32 cellular contexts compared by ENCODE assay signal in the genomic region with DNA sequence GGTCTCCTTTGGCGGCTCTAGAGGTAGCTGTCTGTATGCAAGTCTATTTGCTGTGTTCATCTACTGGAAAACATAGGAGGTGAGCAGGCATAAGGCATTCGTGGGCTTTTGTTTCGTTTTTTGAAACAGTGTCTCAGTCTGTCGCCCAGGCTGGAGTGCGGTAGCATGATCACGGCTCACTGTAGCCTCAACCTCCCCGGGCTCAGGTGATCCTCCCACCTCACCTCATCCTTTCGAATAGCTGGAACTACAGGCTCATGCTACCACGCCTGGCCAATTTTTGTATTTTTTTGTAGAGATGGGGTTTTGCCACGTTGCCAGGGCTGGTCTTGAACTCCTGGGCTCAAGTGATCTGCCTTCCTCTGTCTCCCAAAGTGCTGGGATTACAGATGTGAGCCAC. TPM values are rescaled to one million over a fixed set of nuclear protein-coding genes. Genes with fewer than 3 reads are reported as not detected.
DNase-seq lines count a peak whose midpoint lies in the region; ATAC-seq and TF ChIP-seq lines count a peak whose summit lies in the region.
"Had no signal": no experiment of that assay in that cellular context is flagged by ENCODE, and none has a peak within 500 bp of the region (broad histone marks: within the 10 kb centered on the region; RNA-seq: fewer than 3 reads in every experiment).

No MANE protein-coding gene starts in this region.

- H3K27ac Mint-ChIP-seq in endothelial cell (ENCODE audit: unreplicated experiment), result peak overlapping the region; percentile 94
- H3K27ac Mint-ChIP-seq in nephron, result peak overlapping the region; percentile 23 to 88 (median 78)
- no peak overlapping the region for H3K27ac Mint-ChIP-seq in WTC11
- no peak overlapping the region for H3K27ac Mint-ChIP-seq in chondrocyte (ENCODE audit: unreplicated experiment)
- H3K27ac Mint-ChIP-seq: activated CD8-positive, alpha-beta T cell treated with anti-CD3 and anti-CD28 coated beads, Interleukin-2, amount 10 ng/mL, durations not matched to agents 7 days and 5 days; activated naive CD4-positive, alpha-beta T cell treated with anti-CD3 and anti-CD28 coated beads, Interleukin-2, amount 10 ng/mL, durations not matched to agents 7 days and 5 days; activated T-helper 17 cell treated with anti-CD3 and anti-CD28 coated beads, Interleukin-2, amount 50 U/mL, for 72 hours; effector memory CD8-positive, alpha-beta T cell; memory B cell had no signal

- no peak for DNase-seq in right cardiac atrium
- no peak for DNase-seq in heart left ventricle
- DNase-seq in endothelial cell (ENCODE audit: low spot score), result no peak
- no peak for DNase-seq in WTC11 (ENCODE audit: low spot score)
- no peak for DNase-seq in chondrocyte (ENCODE audit: low spot score)
- DNase-seq in Peyer's patch, result no peak
- DNase-seq: activated CD4-positive, alpha-beta T cell treated with anti-CD3 and anti-CD28 coated beads for 4 hours; activated CD8-positive, alpha-beta T cell treated with anti-CD3 and anti-CD28 coated beads, Interleukin-2, amount 10 ng/mL, durations not matched to agents 7 days and 5 days; activated naive CD4-positive, alpha-beta T cell treated with anti-CD3 and anti-CD28 coated beads, Interleukin-2, amount 10 ng/mL, durations not matched to agents 7 days and 5 days; amygdala; CD8-positive, alpha-beta memory T cell; colonic mucosa; effector memory CD8-positive, alpha-beta T cell; foreskin melanocyte; GOT3; NCI-H1092 treated with DMSO at 0.1 percent for 48 hours; NCI-H187; NCI-H446 treated with DMSO at 0.1 percent for 48 hours; NCI-H774; posterior cingulate gyrus; sigmoid colon; stimulated activated CD4-positive, alpha-beta T cell treated with anti-CD3 and anti-CD28 coated beads, Interleukin-12 subunit alpha, Interleukin-12 subunit beta, amount 100 ng/mL, for 4 hours; stimulated activated CD4-positive, alpha-beta T cell treated with anti-CD3 and anti-CD28 coated beads, Interleukin-4, amount 100 ng/mL, for 24 hours; T1000; transverse colon had no signal

- POLR2A ChIA-PET in WTC11 (lab: Charles Lee), result no interaction called here

- H3K4me1 Mint-ChIP-seq in endothelial cell (ENCODE audit: unreplicated experiment) (peaks cover 76% of the 10 kb centered on the region), nephron (peaks cover 41% of the 10 kb centered on the region), WTC11 (peaks cover 13% of the 10 kb centered on the region), chondrocyte (ENCODE audit: low read depth) (peaks cover 23% of the 10 kb centered on the region)
- H3K4me1 Mint-ChIP-seq: activated naive CD4-positive, alpha-beta T cell treated with anti-CD3 and anti-CD28 coated beads, Interleukin-2, amount 10 ng/mL, durations not matched to agents 7 days and 5 days; activated T-helper 17 cell treated with anti-CD3 and anti-CD28 coated beads, Interleukin-2, amount 50 U/mL, for 72 hours; CD8-positive, alpha-beta memory T cell; memory B cell had no signal

- H3K36me3 Mint-ChIP-seq in endothelial cell (ENCODE audit: low read depth, unreplicated experiment), result peaks cover 23% of the 10 kb centered on the region
- no peaks in the 10 kb centered on the region for H3K36me3 Mint-ChIP-seq in nephron (ENCODE audit: low read depth)
- no peaks in the 10 kb centered on the region for H3K36me3 Mint-ChIP-seq in WTC11
- no peaks in the 10 kb centered on the region for H3K36me3 Mint-ChIP-seq in chondrocyte (ENCODE audit: low read depth)
- H3K36me3 Mint-ChIP-seq: activated naive CD4-positive, alpha-beta T cell treated with anti-CD3 and anti-CD28 coated beads, Interleukin-2, amount 10 ng/mL, durations not matched to agents 7 days and 5 days had no signal

- no peak for TF ChIP-seq CTCF in heart left ventricle (IDR thresholded peaks at IDR 0.05)
- TF ChIP-seq CTCF in endothelial cell (IDR thresholded peaks at IDR 0.05; ENCODE audit: unreplicated experiment), result no peak
- no peak for TF ChIP-seq CTCF in nephron (IDR thresholded peaks at IDR 0.05; ENCODE audit: unreplicated experiment in 3 of 3)
- TF ChIP-seq CTCF in WTC11 (IDR thresholded peaks at IDR 0.05), result no peak
- no peak for TF ChIP-seq CTCF in chondrocyte (IDR thresholded peaks at IDR 0.05)
- no peak for TF ChIP-seq CTCF in Peyer's patch (IDR thresholded peaks at IDR 0.05)

- CTCF ChIA-PET in WTC11 (lab: Charles Lee), result interaction anchor here (0.6 to 1.1 kb wide), 4 partner anchors 28 to 48 kb away, joined by 3 to 4 read pairs (median 3); no protein-coding TSS in a partner anchor

- H3K4me1 ChIP-seq in right cardiac atrium (ENCODE audit: control insufficient read depth, insufficient read depth, low read length), result peaks cover 22% of the 10 kb centered on the region
- H3K4me1 ChIP-seq in heart left ventricle, result peaks cover 0 to 95% (median 20%) of the 10 kb centered on the region in 12 donors
- H3K4me1 ChIP-seq in Peyer's patch, result peaks cover 0 to 12% (median 0%) of the 10 kb centered on the region in 4 donors
- H3K4me1 ChIP-seq: SJSA1 had no signal

- peaks cover 3% of the 10 kb centered on the region for H3K27me3 Mint-ChIP-seq in endothelial cell (ENCODE audit: unreplicated experiment)
- H3K27me3 Mint-ChIP-seq in nephron (ENCODE audit: low read depth), result peaks cover 20% of the 10 kb centered on the region
- no peaks in the 10 kb centered on the region for H3K27me3 Mint-ChIP-seq in WTC11 (ENCODE audit: low read depth)
- peaks cover 8% of the 10 kb centered on the region for H3K27me3 Mint-ChIP-seq in chondrocyte (ENCODE audit: low read depth)
- H3K27me3 Mint-ChIP-seq: activated naive CD4-positive, alpha-beta T cell treated with anti-CD3 and anti-CD28 coated beads, Interleukin-2, amount 10 ng/mL, durations not matched to agents 7 days and 5 days; activated T-helper 17 cell treated with anti-CD3 and anti-CD28 coated beads, Interleukin-2, amount 50 U/mL, for 72 hours; memory B cell had no signal

- H3K9me3 ChIP-seq in right cardiac atrium (ENCODE audit: control insufficient read depth, low read length), result no peaks in the 10 kb centered on the region
- H3K9me3 ChIP-seq in heart left ventricle, result no peaks in the 10 kb centered on the region
- H3K9me3 ChIP-seq in Peyer's patch, result no peaks in the 10 kb centered on the region
- H3K9me3 ChIP-seq: colonic mucosa, sigmoid colon, SJSA1, transverse colon had no signal

- H3K4me3 ChIP-seq in right cardiac atrium (ENCODE audit: low read length), result peak overlapping the region; percentile 7
- peak overlapping the region in 6 of 12 donors; percentile 13 to 45 (median 27) for H3K4me3 ChIP-seq in heart left ventricle
- no peak overlapping the region for H3K4me3 ChIP-seq in Peyer's patch
- H3K4me3 ChIP-seq: A549, colonic mucosa, sigmoid colon, SJSA1, transverse colon had no signal

- H3K36me3 ChIP-seq in heart left ventricle, result no peaks in the 10 kb centered on the region
- H3K36me3 ChIP-seq in Peyer's patch, result peaks cover 0 to 4% (median 0%) of the 10 kb centered on the region in 3 donors
- H3K36me3 ChIP-seq: colonic mucosa, sigmoid colon, SJSA1, transverse colon had no signal

- intact Hi-C loops in right cardiac atrium (cut with DNase I), result no loop called here
- intact Hi-C loops in heart left ventricle (cut with DNase I), result loop anchor here in 1 of 10 donors (1.0 kb wide), 1 partner anchor 12 kb away; no protein-coding TSS in a partner anchor

- TF ChIP-seq POLR2A in heart left ventricle (IDR thresholded peaks at IDR 0.05) (no peak), Peyer's patch (IDR thresholded peaks at IDR 0.05) (no peak)

- no peak overlapping the region for H3K4me3 Mint-ChIP-seq in endothelial cell (ENCODE audit: unreplicated experiment)
- peak overlapping the region in 1 of 3 experiments; percentile 3 for H3K4me3 Mint-ChIP-seq in nephron
- no peak overlapping the region for H3K4me3 Mint-ChIP-seq in WTC11
- H3K4me3 Mint-ChIP-seq in chondrocyte (ENCODE audit: unreplicated experiment), result no peak overlapping the region
- H3K4me3 Mint-ChIP-seq: activated CD8-positive, alpha-beta T cell treated with anti-CD3 and anti-CD28 coated beads, Interleukin-2, amount 10 ng/mL, durations not matched to agents 7 days and 5 days; activated naive CD4-positive, alpha-beta T cell treated with anti-CD3 and anti-CD28 coated beads, Interleukin-2, amount 10 ng/mL, durations not matched to agents 7 days and 5 days; activated T-helper 17 cell treated with anti-CD3 and anti-CD28 coated beads, Interleukin-2, amount 50 U/mL, for 72 hours; CD8-positive, alpha-beta memory T cell; effector memory CD8-positive, alpha-beta T cell; memory B cell had no signal

- 60% methylated on average over 10 of the region's 10 CpGs for WGBS in right cardiac atrium
- WGBS in heart left ventricle, 4 donors, result 54 to 75% (median 63%) methylated on average over 10 of the region's 10 CpGs

- H3K9me3 Mint-ChIP-seq in endothelial cell (ENCODE audit: unreplicated experiment) (no peaks in the 10 kb centered on the region), nephron (no peaks in the 10 kb centered on the region), WTC11 (no peaks in the 10 kb centered on the region), chondrocyte (ENCODE audit: low read depth) (peaks cover 8% of the 10 kb centered on the region)
- H3K9me3 Mint-ChIP-seq: activated T-helper 17 cell treated with anti-CD3 and anti-CD28 coated beads, Interleukin-2, amount 50 U/mL, for 72 hours had no signal

- H3K27ac ChIP-seq in right cardiac atrium (ENCODE audit: low read length), result peak overlapping the region; percentile 64
- H3K27ac ChIP-seq in heart left ventricle, result peak overlapping the region in 5 of 12 donors; percentile 18 to 76 (median 58)
- no peak overlapping the region for H3K27ac ChIP-seq in Peyer's patch
- H3K27ac ChIP-seq: A549, colonic mucosa, sigmoid colon, SJSA1, transverse colon, VCaP had no signal

- ATAC-seq in right cardiac atrium (no peak), heart left ventricle (no peak), WTC11 (no peak), GM21786 (IDR thresholded peaks at IDR 0.05; ENCODE audit: unreplicated experiment) (no peak)
- ATAC-seq: A549; activated CD8-positive, alpha-beta T cell treated with anti-CD3 and anti-CD28 coated beads, Interleukin-2, amount 10 ng/mL, durations not matched to agents 7 days and 5 days; activated T-helper 17 cell treated with anti-CD3 and anti-CD28 coated beads, Interleukin-2, amount 50 U/mL, for 72 hours; effector memory CD8-positive, alpha-beta T cell had no signal

- no peaks in the 10 kb centered on the region for H3K27me3 ChIP-seq in right cardiac atrium (ENCODE audit: control insufficient read depth, insufficient read depth)
- H3K27me3 ChIP-seq in heart left ventricle, result no peaks in the 10 kb centered on the region
- H3K27me3 ChIP-seq in Peyer's patch, result no peaks in the 10 kb centered on the region
- H3K27me3 ChIP-seq: colonic mucosa, sigmoid colon, transverse colon had no signal

RNA-seq across cellular contexts. Expression of gene FLVCR2, which starts 27.5 kb away (rescaled TPM):
- 1 to 10 TPM; 4.1 to 8.1 (median 6.3) TPM for total RNA-seq in right cardiac atrium
- 1.3 TPM for polyA plus RNA-seq in right cardiac atrium
- total RNA-seq in heart left ventricle, result 10 to 100 TPM in 1 of 9 donors, 1 to 10 TPM in 8; 1.2 to 11.7 (median 1.6) TPM
- 1 to 10 TPM in 1 of 2 donors, under 1 TPM in 1; 0.50 to 3.1 TPM for polyA plus RNA-seq in heart left ventricle
- total RNA-seq in endothelial cell (ENCODE audit: unreplicated experiment), result 50.6 TPM
- 6.6 to 12.9 TPM (median 8.1 TPM) in 3 replicates for total RNA-seq in WTC11 (2021)
- total RNA-seq in chondrocyte, result 1.4 to 1.7 TPM (median 1.7 TPM) in 3 replicates
- 100 to 1,000 TPM in 2 of 4 donors, 10 to 100 TPM in 2; 14.9 to 130 (median 98.8) TPM for total RNA-seq in Peyer's patch

RNA-seq across cellular contexts. Expression of gene ERG28, which starts 54.8 kb away (rescaled TPM):
- total RNA-seq in right cardiac atrium (10 to 100 TPM in 2 of 4 donors, 1 to 10 TPM in 2; 9.6 to 10.9 (median 10.2) TPM), heart left ventricle (1 to 10 TPM; 5.7 to 9.2 (median 7.4) TPM), endothelial cell (ENCODE audit: unreplicated experiment) (35.0 TPM), WTC11 (2021) (27.9 to 29.9 TPM (median 29.4 TPM) in 3 replicates), chondrocyte (15.5 to 20.4 TPM (median 16.7 TPM) in 3 replicates), Peyer's patch (10 to 100 TPM in 2 of 4 donors, 1 to 10 TPM in 1, not detected in 1; 8.6 to 14.9 (median 14.7) TPM)
- polyA plus RNA-seq in right cardiac atrium (15.0 TPM), heart left ventricle (10 to 100 TPM; 10.2 to 15.1 TPM)

RNA-seq across cellular contexts. Expression of gene TTLL5, which starts 55.1 kb away (rescaled TPM):
- total RNA-seq in right cardiac atrium (10 to 100 TPM; 18.3 to 22.2 (median 21.1) TPM), heart left ventricle (10 to 100 TPM; 13.8 to 24.6 (median 18.2) TPM), endothelial cell (ENCODE audit: unreplicated experiment) (62.8 TPM), WTC11 (2021) (39.6 to 42.6 TPM (median 40.8 TPM) in 3 replicates), chondrocyte (22.1 to 39.2 TPM (median 28.4 TPM) in 3 replicates), Peyer's patch (10 to 100 TPM; 33.6 to 82.5 (median 46.4) TPM)
- polyA plus RNA-seq in right cardiac atrium (8.0 TPM), heart left ventricle (10 to 100 TPM in 1 of 2 donors, 1 to 10 TPM in 1; 6.2 to 12.7 TPM)

Comparison
In these comparisons a context has a peak if more than half of its experiments do, and no peak if none do; other contexts are left out.
1. H3K27ac Mint-ChIP-seq: peak in endothelial cell (single experiment) and nephron (3 of 3); none in WTC11 (single experiment) and chondrocyte (single experiment).